In genomic region chr7:151570366-151570915, GRCh38 we compare ENCODE assay signal across 9 cellular contexts. TPM values are rescaled to one million over a fixed set of nuclear protein-coding genes. Genes with fewer than 3 reads are reported as not detected.
DNase-seq lines count a peak whose midpoint lies in the region; ATAC-seq and TF ChIP-seq lines count a peak whose summit lies in the region.
"Had no signal": no experiment of that assay in that cellular context is flagged by ENCODE, and none has a peak within 500 bp of the region (broad histone marks: within the 10 kb centered on the region; RNA-seq: fewer than 3 reads in every experiment).

No MANE protein-coding gene starts in this region.

- no peaks in the 10 kb centered on the region for H3K79me2 ChIP-seq in OCI-LY3 (ENCODE audit: low read length)

- intact Hi-C loops in esophagus squamous epithelium (cut with DNase I), result no loop called here

- H2AFZ ChIP-seq in OCI-LY3 (ENCODE audit: low read depth, low read length), result no peak overlapping the region

- DNase-seq in activated CD8-positive, alpha-beta memory T cell treated with anti-CD3 and anti-CD28 coated beads for 24 hours, result peak; percentile 26
- no peak for DNase-seq in activated CD8-positive, alpha-beta memory T cell treated with anti-CD3 and anti-CD28 coated beads, Interleukin-2, amount 50 U/mL, for 4 hours
- DNase-seq in esophagus squamous epithelium (lab: John Stamatoyannopoulos, UW) (no peak), thoracic aorta (ENCODE audit: low spot score) (no peak), HK-2 (ENCODE audit: unreplicated experiment) (no peak)
- DNase-seq in stimulated activated CD4-positive, alpha-beta T cell treated with anti-CD3 and anti-CD28 coated beads, Interleukin-4, amount 100 ng/mL, for 24 hours, result no peak
- no peak for DNase-seq in stimulated activated CD4-positive, alpha-beta T cell treated with anti-CD3 and anti-CD28 coated beads, Interleukin-15, amount 100 ng/mL, for 24 hours

- TF ChIP-seq POLR2A in esophagus squamous epithelium (IDR thresholded peaks at IDR 0.05), result no peak

- H3K27me3 ChIP-seq in OCI-LY3 (ENCODE audit: low read depth, low read length) (no peaks in the 10 kb centered on the region), esophagus squamous epithelium (no peaks in the 10 kb centered on the region), thoracic aorta (replicated peaks; ENCODE audit: insufficient read depth) (no peaks in the 10 kb centered on the region)

- H3K9me3 ChIP-seq in OCI-LY3 (ENCODE audit: insufficient read depth, low read length) (no peaks in the 10 kb centered on the region), esophagus squamous epithelium (no peaks in the 10 kb centered on the region), thoracic aorta (no peaks in the 10 kb centered on the region)

- no peak for ATAC-seq in thoracic aorta (ENCODE audit: insufficient number of reproducible peaks, low FRiP score, low read depth)

- H3K4me3 ChIP-seq in OCI-LY3 (ENCODE audit: low read length) (no peak overlapping the region), esophagus squamous epithelium (no peak overlapping the region), thoracic aorta (no peak overlapping the region)

- H3K27ac ChIP-seq in OCI-LY3 (ENCODE audit: low read length) (no peak overlapping the region), esophagus squamous epithelium (no peak overlapping the region), thoracic aorta (no peak overlapping the region)
- H3K27ac ChIP-seq: HL-60 had no signal

- H3K4me2 ChIP-seq in OCI-LY3 (ENCODE audit: low read length), result no peak overlapping the region

- H3K4me1 ChIP-seq in OCI-LY3 (ENCODE audit: low read length) (no peaks in the 10 kb centered on the region), esophagus squamous epithelium (peaks cover 0 to 22% (median 0%) of the 10 kb centered on the region in 3 donors), thoracic aorta (ENCODE audit: control insufficient read depth in 1 of 2, low read depth in 2 of 2) (peaks cover 0 to 13% of the 10 kb centered on the region in 2 donors)

- H3K36me3 ChIP-seq in OCI-LY3 (replicated peaks; ENCODE audit: low read depth, low read length), result no peaks in the 10 kb centered on the region
- H3K36me3 ChIP-seq in esophagus squamous epithelium, result peaks cover 0 to 40% (median 0%) of the 10 kb centered on the region in 3 donors
- H3K36me3 ChIP-seq in thoracic aorta, result peaks cover 11% of the 10 kb centered on the region

- H4K20me1 ChIP-seq in OCI-LY3 (ENCODE audit: insufficient read depth, low read length), result no peaks in the 10 kb centered on the region

- TF ChIP-seq CTCF in OCI-LY3 (IDR thresholded peaks at IDR 0.05; ENCODE audit: low read depth, low read length), result peak; percentile 52
- peak in 5 of 6 experiments; percentile 20 to 58 (median 36) for TF ChIP-seq CTCF in esophagus squamous epithelium (IDR thresholded peaks at IDR 0.05)
- TF ChIP-seq CTCF in thoracic aorta (IDR thresholded peaks at IDR 0.05), result peak; percentile 44

- no peak overlapping the region for H3K9ac ChIP-seq in OCI-LY3 (ENCODE audit: low read length)

RNA-seq across cellular contexts. Expression of gene RHEB, which starts 50.7 kb away (rescaled TPM):
- total RNA-seq in esophagus squamous epithelium (10 to 100 TPM; 37.1 to 82.6 (median 54.4) TPM), thoracic aorta (100 to 1,000 TPM in 1 of 2 donors, 10 to 100 TPM in 1; 88.9 to 102 TPM)
